25 cellular contexts compared by ENCODE assay signal in genomic region chr11:6012055-6012668, GRCh38. TPM values are rescaled to one million over a fixed set of nuclear protein-coding genes. Genes with fewer than 3 reads are reported as not detected.
"Had no signal": no experiment of that assay in that cellular context is flagged by ENCODE, and none has a peak within 500 bp of the region (broad histone marks: within the 10 kb centered on the region; RNA-seq: fewer than 3 reads in every experiment).

No MANE protein-coding gene starts in this region.

- H3K36me3 Mint-ChIP-seq: activated naive CD8-positive, alpha-beta T cell treated with anti-CD3 and anti-CD28 coated beads for 36 hours; brain; mesothelial cell of epicardium had no signal

- ATAC-seq: left cardiac atrium; stimulated activated naive B cell treated with anti-CD40 and anti-IgM and Interleukin-4, amounts not matched to agents 10 μg/mL and 1 μg/mL and 100 μg/mL, for 72 hours had no signal

- H3K4me3 ChIP-seq: dorsolateral prefrontal cortex, spleen, tibial artery, uterus had no signal

- H3K4me1 ChIP-seq: spleen, tibial artery, uterus had no signal

- H3K36me3 ChIP-seq: spleen, tibial artery, uterus had no signal

- H3K4me1 Mint-ChIP-seq: activated B cell treated with CpG ODN at 0.5 μM for 24 hours; activated naive CD8-positive, alpha-beta T cell treated with anti-CD3 and anti-CD28 coated beads for 36 hours; brain; mesothelial cell of epicardium; nephron; stimulated activated naive B cell treated with anti-CD40 and anti-IgM and Interleukin-4, amounts not matched to agents 10 μg/mL and 1 μg/mL and 100 μg/mL, for 72 hours had no signal

- DNase-seq: activated B cell treated with CpG ODN at 0.5 μM for 24 hours; activated CD4-positive, alpha-beta memory T cell treated with anti-CD3 and anti-CD28 coated beads for 36 hours; activated CD4-positive, alpha-beta T cell treated with anti-CD3 and anti-CD28 coated beads for 4 hours; activated naive CD4-positive, alpha-beta T cell; activated naive CD8-positive, alpha-beta T cell treated with anti-CD3 and anti-CD28 coated beads for 36 hours; activated T-cell treated with anti-CD3 and anti-CD28 coated beads for 4 hours; caudate nucleus; dorsolateral prefrontal cortex; foreskin fibroblast; left cardiac atrium; occipital lobe; retina; spleen; stimulated activated CD4-positive, alpha-beta T cell treated with anti-CD3 and anti-CD28 coated beads, Interleukin-4, amount 100 ng/mL, for 4 hours; stimulated activated naive B cell treated with anti-CD40 and anti-IgM and Interleukin-4, amounts not matched to agents 10 μg/mL and 1 μg/mL and 100 μg/mL, for 72 hours; substantia nigra; tibial artery; uterus had no signal

- H3K9me3 ChIP-seq: uterus had no signal

- H3K27me3 ChIP-seq: tibial artery, uterus had no signal

- H3K9me3 Mint-ChIP-seq: activated T-helper 1 cell treated with anti-CD3 and anti-CD28 coated beads, Interleukin-12 subunit alpha, Interleukin-12 subunit beta, Interleukin-2, Interleukin-4 antibody, amounts not matched to agents 30 ng/mL and 10 ng/mL and 1 ng/mL, durations not matched to agents 14 hours and 24 hours and 36 hours had no signal

- H3K27ac ChIP-seq: dorsolateral prefrontal cortex, tibial artery, uterus had no signal

- H3K27ac Mint-ChIP-seq: activated B cell treated with CpG ODN at 0.5 μM for 24 hours; activated CD4-positive, alpha-beta memory T cell treated with anti-CD3 and anti-CD28 coated beads for 36 hours; activated naive CD8-positive, alpha-beta T cell treated with anti-CD3 and anti-CD28 coated beads for 36 hours; activated T-helper 1 cell treated with anti-CD3 and anti-CD28 coated beads, Interleukin-12 subunit alpha, Interleukin-12 subunit beta, Interleukin-2, Interleukin-4 antibody, amounts not matched to agents 30 ng/mL and 10 ng/mL and 1 ng/mL, durations not matched to agents 14 hours and 24 hours and 36 hours; brain; mesothelial cell of epicardium; nephron; stimulated activated naive B cell treated with anti-CD40 and anti-IgM and Interleukin-4, amounts not matched to agents 10 μg/mL and 1 μg/mL and 100 μg/mL, for 72 hours had no signal

- H3K4me3 Mint-ChIP-seq: activated B cell treated with CpG ODN at 0.5 μM for 24 hours; activated CD4-positive, alpha-beta memory T cell treated with anti-CD3 and anti-CD28 coated beads for 36 hours; activated naive CD8-positive, alpha-beta T cell treated with anti-CD3 and anti-CD28 coated beads for 36 hours; activated T-helper 1 cell treated with anti-CD3 and anti-CD28 coated beads, Interleukin-12 subunit alpha, Interleukin-12 subunit beta, Interleukin-2, Interleukin-4 antibody, amounts not matched to agents 30 ng/mL and 10 ng/mL and 1 ng/mL, durations not matched to agents 14 hours and 24 hours and 36 hours; brain; mesothelial cell of epicardium; nephron; stimulated activated naive B cell treated with anti-CD40 and anti-IgM and Interleukin-4, amounts not matched to agents 10 μg/mL and 1 μg/mL and 100 μg/mL, for 72 hours had no signal

RNA-seq across cellular contexts. Expression of gene OR56A4, which starts 5.4 kb away (rescaled TPM):
- total RNA-seq: activated B cell treated with CpG ODN at 0.5 μM for 24 hours; activated CD4-positive, alpha-beta memory T cell treated with anti-CD3 and anti-CD28 coated beads for 36 hours; activated naive CD8-positive, alpha-beta T cell treated with anti-CD3 and anti-CD28 coated beads for 36 hours; activated T-helper 1 cell treated with anti-CD3 and anti-CD28 coated beads, Interleukin-12 subunit alpha, Interleukin-12 subunit beta, Interleukin-2, Interleukin-4 antibody, amounts not matched to agents 30 ng/mL and 10 ng/mL and 1 ng/mL, durations not matched to agents 14 hours and 24 hours and 36 hours; glomerular endothelial cell; left cardiac atrium; posterior vena cava; T-helper 2 cell treated with Interferon-gamma antibody and Interleukin-4, amounts not matched to agents 100 ng/mL and 5 ng/mL, for 36 hours; uterus had no signal
- polyA plus RNA-seq: spleen had no signal

RNA-seq across cellular contexts. Expression of gene OR56A1, which starts 18.4 kb away (rescaled TPM):
- total RNA-seq: activated B cell treated with CpG ODN at 0.5 μM for 24 hours; activated CD4-positive, alpha-beta memory T cell treated with anti-CD3 and anti-CD28 coated beads for 36 hours; activated naive CD8-positive, alpha-beta T cell treated with anti-CD3 and anti-CD28 coated beads for 36 hours; activated T-helper 1 cell treated with anti-CD3 and anti-CD28 coated beads, Interleukin-12 subunit alpha, Interleukin-12 subunit beta, Interleukin-2, Interleukin-4 antibody, amounts not matched to agents 30 ng/mL and 10 ng/mL and 1 ng/mL, durations not matched to agents 14 hours and 24 hours and 36 hours; glomerular endothelial cell; left cardiac atrium; T-helper 2 cell treated with Interferon-gamma antibody and Interleukin-4, amounts not matched to agents 100 ng/mL and 5 ng/mL, for 36 hours had no signal
- polyA plus RNA-seq: spleen had no signal

RNA-seq across cellular contexts. Expression of gene OR52L1, which starts 25.4 kb away (rescaled TPM):
- total RNA-seq: activated B cell treated with CpG ODN at 0.5 μM for 24 hours; activated CD4-positive, alpha-beta memory T cell treated with anti-CD3 and anti-CD28 coated beads for 36 hours; activated naive CD8-positive, alpha-beta T cell treated with anti-CD3 and anti-CD28 coated beads for 36 hours; activated T-helper 1 cell treated with anti-CD3 and anti-CD28 coated beads, Interleukin-12 subunit alpha, Interleukin-12 subunit beta, Interleukin-2, Interleukin-4 antibody, amounts not matched to agents 30 ng/mL and 10 ng/mL and 1 ng/mL, durations not matched to agents 14 hours and 24 hours and 36 hours; glomerular endothelial cell; left cardiac atrium; mesothelial cell of epicardium; occipital lobe; posterior vena cava; spleen; T-helper 2 cell treated with Interferon-gamma antibody and Interleukin-4, amounts not matched to agents 100 ng/mL and 5 ng/mL, for 36 hours; uterus had no signal
- polyA plus RNA-seq: spleen had no signal

RNA-seq across cellular contexts. Expression of gene OR56A5, which starts 43.9 kb away (rescaled TPM):
- total RNA-seq: activated B cell treated with CpG ODN at 0.5 μM for 24 hours; activated CD4-positive, alpha-beta memory T cell treated with anti-CD3 and anti-CD28 coated beads for 36 hours; activated naive CD8-positive, alpha-beta T cell treated with anti-CD3 and anti-CD28 coated beads for 36 hours; activated T-helper 1 cell treated with anti-CD3 and anti-CD28 coated beads, Interleukin-12 subunit alpha, Interleukin-12 subunit beta, Interleukin-2, Interleukin-4 antibody, amounts not matched to agents 30 ng/mL and 10 ng/mL and 1 ng/mL, durations not matched to agents 14 hours and 24 hours and 36 hours; glomerular endothelial cell; left cardiac atrium; occipital lobe; posterior vena cava; spleen; T-helper 2 cell treated with Interferon-gamma antibody and Interleukin-4, amounts not matched to agents 100 ng/mL and 5 ng/mL, for 36 hours; uterus had no signal
- polyA plus RNA-seq: spleen had no signal
